Comparison of ENCODE assay signal across 1 cellular context in the genomic region with DNA sequence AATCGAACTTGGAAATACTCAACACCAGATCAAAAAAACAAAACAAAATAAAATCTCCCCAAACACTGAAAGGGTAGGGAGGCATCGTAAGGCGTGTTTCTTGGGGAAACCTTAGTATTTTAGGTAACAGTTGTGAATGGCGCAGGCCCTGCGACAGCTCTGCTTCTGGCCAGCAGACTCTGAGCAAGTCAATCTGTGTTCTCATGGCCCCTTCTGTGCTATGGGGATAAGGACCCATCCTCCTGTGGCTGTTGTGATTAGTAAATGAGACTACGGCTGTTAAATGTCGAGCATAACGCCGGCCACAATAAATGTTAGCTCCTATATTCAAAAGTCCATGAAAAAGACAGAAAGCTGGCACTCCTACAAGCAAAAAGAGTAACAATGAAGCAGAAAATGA.
TF ChIP-seq lines count a peak whose summit lies in the region.

No MANE protein-coding gene starts in this region.

TF ChIP-seq in GM12878, 131 proteins besides CTCF, POLR2A, EP300 and RAD21:
- TF ChIP-seq, protein P1, sequence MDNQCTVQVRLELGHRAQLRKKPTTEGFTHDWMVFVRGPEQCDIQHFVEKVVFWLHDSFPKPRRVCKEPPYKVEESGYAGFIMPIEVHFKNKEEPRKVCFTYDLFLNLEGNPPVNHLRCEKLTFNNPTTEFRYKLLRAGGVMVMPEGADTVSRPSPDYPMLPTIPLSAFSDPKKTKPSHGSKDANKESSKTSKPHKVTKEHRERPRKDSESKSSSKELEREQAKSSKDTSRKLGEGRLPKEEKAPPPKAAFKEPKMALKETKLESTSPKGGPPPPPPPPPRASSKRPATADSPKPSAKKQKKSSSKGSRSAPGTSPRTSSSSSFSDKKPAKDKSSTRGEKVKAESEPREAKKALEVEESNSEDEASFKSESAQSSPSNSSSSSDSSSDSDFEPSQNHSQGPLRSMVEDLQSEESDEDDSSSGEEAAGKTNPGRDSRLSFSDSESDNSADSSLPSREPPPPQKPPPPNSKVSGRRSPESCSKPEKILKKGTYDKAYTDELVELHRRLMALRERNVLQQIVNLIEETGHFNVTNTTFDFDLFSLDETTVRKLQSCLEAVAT (IDR thresholded peaks at IDR 0.05), result peak; percentile 83
- TF ChIP-seq, protein P2, sequence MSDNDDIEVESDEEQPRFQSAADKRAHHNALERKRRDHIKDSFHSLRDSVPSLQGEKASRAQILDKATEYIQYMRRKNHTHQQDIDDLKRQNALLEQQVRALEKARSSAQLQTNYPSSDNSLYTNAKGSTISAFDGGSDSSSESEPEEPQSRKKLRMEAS (IDR thresholded peaks at IDR 0.05; ENCODE audit: low read depth, low read length), result no peak
TF ChIP-seq in GM12878: peak in this region for 1.
